13 cellular contexts compared by ENCODE assay signal in genomic region chr12:118150625-118151024, GRCh38.
"Had no signal": no experiment of that assay in that cellular context is flagged by ENCODE, and none has a peak within 500 bp of the region (broad histone marks: within the 10 kb centered on the region; RNA-seq: fewer than 3 reads in every experiment).

No MANE protein-coding gene starts in this region.

- H3K4me1 ChIP-seq: SJCRH30, suprapubic skin had no signal

- H3K4me3 ChIP-seq: gastroesophageal sphincter, SJCRH30, suprapubic skin had no signal

- H3K4me1 Mint-ChIP-seq: activated CD4-positive, alpha-beta memory T cell treated with anti-CD3 and anti-CD28 coated beads, Interleukin-2, amount 10 ng/mL, durations not matched to agents 7 days and 5 days; activated naive CD8-positive, alpha-beta T cell treated with anti-CD3 and anti-CD28 coated beads for 36 hours had no signal

- DNase-seq: activated CD4-positive, alpha-beta memory T cell treated with anti-CD3 and anti-CD28 coated beads, Interleukin-2, amount 10 ng/mL, durations not matched to agents 7 days and 5 days; activated CD8-positive, alpha-beta memory T cell treated with anti-CD3 and anti-CD28 coated beads, Interleukin-2, amount 50 U/mL, for 48 hours; activated effector memory CD4-positive, alpha-beta T cell treated with Interleukin-2 at 50 U/mL for 16 hours; activated naive CD8-positive, alpha-beta T cell treated with anti-CD3 and anti-CD28 coated beads for 36 hours; hippocampal formation; kidney glomerular epithelial cell; SJCRH30; stimulated activated CD4-positive, alpha-beta T cell treated with anti-CD3 and anti-CD28 coated beads, Interleukin-12 subunit alpha, Interleukin-12 subunit beta, amount 100 ng/mL, for 4 hours; stimulated activated naive CD8-positive, alpha-beta T cell treated with anti-CD3 and anti-CD28 coated beads, Interleukin-15, Interleukin-2, amounts not matched to agents 100 U/mL and 50 U/mL, for 24 hours had no signal

- H3K9me3 ChIP-seq: gastroesophageal sphincter, SJCRH30, suprapubic skin had no signal

- H3K9me3 Mint-ChIP-seq: activated CD4-positive, alpha-beta memory T cell treated with anti-CD3 and anti-CD28 coated beads, Interleukin-2, amount 10 ng/mL, durations not matched to agents 7 days and 5 days; activated naive CD8-positive, alpha-beta T cell treated with anti-CD3 and anti-CD28 coated beads for 36 hours; T-helper 2 cell treated with Interferon-gamma antibody and Interleukin-4, amounts not matched to agents 5 μg/mL and 100 μg/mL, for 36 hours had no signal

- H3K27me3 ChIP-seq: gastroesophageal sphincter, SJCRH30, suprapubic skin had no signal

- H3K4me3 Mint-ChIP-seq: activated CD4-positive, alpha-beta memory T cell treated with anti-CD3 and anti-CD28 coated beads, Interleukin-2, amount 10 ng/mL, durations not matched to agents 7 days and 5 days; activated naive CD8-positive, alpha-beta T cell treated with anti-CD3 and anti-CD28 coated beads for 36 hours; T-helper 2 cell treated with Interferon-gamma antibody and Interleukin-4, amounts not matched to agents 5 μg/mL and 100 μg/mL, for 36 hours had no signal

- ATAC-seq: activated CD4-positive, CD25-positive, alpha-beta regulatory T cell treated with anti-CD3 and anti-CD28 coated beads, Interleukin-2, amount 50 U/mL, for 24 hours; gastroesophageal sphincter; stimulated activated naive CD8-positive, alpha-beta T cell treated with anti-CD3 and anti-CD28 coated beads, Interleukin-15, Interleukin-2, amounts not matched to agents 100 U/mL and 50 U/mL, for 24 hours had no signal

- H3K27ac Mint-ChIP-seq: activated CD4-positive, alpha-beta memory T cell treated with anti-CD3 and anti-CD28 coated beads, Interleukin-2, amount 10 ng/mL, durations not matched to agents 7 days and 5 days; T-helper 2 cell treated with Interferon-gamma antibody and Interleukin-4, amounts not matched to agents 5 μg/mL and 100 μg/mL, for 36 hours had no signal

- H3K27ac ChIP-seq: gastroesophageal sphincter, SJCRH30, suprapubic skin had no signal

- H3K27me3 Mint-ChIP-seq: activated CD4-positive, alpha-beta memory T cell treated with anti-CD3 and anti-CD28 coated beads, Interleukin-2, amount 10 ng/mL, durations not matched to agents 7 days and 5 days; activated naive CD8-positive, alpha-beta T cell treated with anti-CD3 and anti-CD28 coated beads for 36 hours had no signal
